13 cellular contexts compared by ENCODE assay signal in genomic region chr2:191385416-191386160, GRCh38.
A peak's percentile ranks its signal among the peaks of the same experiment; 100 is the strongest.
DNase-seq lines count a peak whose midpoint lies in the region; ATAC-seq and TF ChIP-seq lines count a peak whose summit lies in the region.
"Had no signal": no experiment of that assay in that cellular context is flagged by ENCODE, and none has a peak within 500 bp of the region (broad histone marks: within the 10 kb centered on the region; RNA-seq: fewer than 3 reads in every experiment).

No MANE protein-coding gene starts in this region.

- peaks cover 3% of the 10 kb centered on the region for H3K9me3 Mint-ChIP-seq in osteocyte (ENCODE audit: unreplicated experiment)
- H3K9me3 Mint-ChIP-seq: memory B cell had no signal

- peaks cover 6 to 8% of the 10 kb centered on the region in 2 experiments; a peak in 3 of 4 replicates for H3K36me3 ChIP-seq in HCT116 (ENCODE audit: control insufficient read depth in 1 of 2, insufficient read depth in 2 of 2, low read length in 2 of 2)
- H3K36me3 ChIP-seq: right atrium auricular region had no signal

- TF ChIP-seq CTCF in HCT116 (IDR thresholded peaks at IDR 0.05 in 2 of 3, conservative IDR thresholded peaks at IDR 0.05 in 1 of 3; ENCODE audit: borderline replicate concordance in 1 of 3, insufficient read depth in 1 of 3, low read depth in 2 of 3, low read length in 2 of 3) (no peak), osteocyte (IDR thresholded peaks at IDR 0.05) (no peak)

- no peak overlapping the region for H3K27ac ChIP-seq in HCT116 (ENCODE audit: low read depth, low read length)

- no peak overlapping the region for H3K4me3 Mint-ChIP-seq in osteocyte (ENCODE audit: unreplicated experiment)
- H3K4me3 Mint-ChIP-seq: memory B cell had no signal

- H3K27me3 ChIP-seq in HCT116 (ENCODE audit: insufficient read depth, low read length) = no peaks in the 10 kb centered on the region
- H3K27me3 ChIP-seq: right atrium auricular region had no signal

- H3K4me1 Mint-ChIP-seq in osteocyte (ENCODE audit: unreplicated experiment) = peaks cover 66% of the 10 kb centered on the region
- H3K4me1 Mint-ChIP-seq: memory B cell had no signal

- no peaks in the 10 kb centered on the region for H4K20me1 ChIP-seq in HCT116 (ENCODE audit: insufficient read depth)

- no peak overlapping the region for H3K4me3 ChIP-seq in HCT116 (replicated peaks in 1 of 2; ENCODE audit: low read depth in 1 of 2, low read length in 2 of 2)
- H3K4me3 ChIP-seq: right atrium auricular region had no signal

- no TSS peak for BruUV-seq in HCT116 (replicated peaks; lab: Mats Ljungman, UMichigan)

- peak overlapping the region; percentile 78 for H3K27ac Mint-ChIP-seq in osteocyte (ENCODE audit: unreplicated experiment)
- H3K27ac Mint-ChIP-seq: memory B cell had no signal

- in situ Hi-C loops in KBM-7 (cut with MboI; ENCODE audit: low pct_unique_long_range_greater_than_20kb, low sequenced_read_pairs) = no loop called here

- no peak for ATAC-seq in HCT116

- H3K4me2 ChIP-seq in HCT116 (ENCODE audit: low read length) = 0 out of 2 replicates have a peak overlapping the region, but pooled peaks have one; percentile 17

- no peaks in the 10 kb centered on the region for H3K9me3 ChIP-seq in HCT116 (ENCODE audit: control insufficient read depth in 1 of 2, insufficient read depth in 1 of 2, low read depth in 1 of 2, low read length in 2 of 2)
- H3K9me3 ChIP-seq: right atrium auricular region had no signal

- DNase-seq in activated CD4-positive, alpha-beta T cell treated with anti-CD3 and anti-CD28 coated beads for 48 hours = peak; percentile 48
- no peak for DNase-seq in activated CD4-positive, alpha-beta T cell treated with anti-CD3 and anti-CD28 coated beads for 4 hours
- DNase-seq in HCT116 (ENCODE audit: low read depth, low spot score) (no peak), RPMI7951 (ENCODE audit: low read depth) (peak; percentile 17), osteocyte (ENCODE audit: extremely low spot score, unreplicated experiment) (no peak), KBM-7 (no peak), SK-N-DZ (ENCODE audit: low spot score) (no peak), epidermal melanocyte (ENCODE audit: insufficient read length, low spot score) (no peak)
- DNase-seq: activated CD8-positive, alpha-beta memory T cell treated with anti-CD3 and anti-CD28 coated beads for 24 hours; foreskin melanocyte; NCI-H1417 had no signal

- intact Hi-C loops in HCT116 (cut with micrococcal nuclease) = no loop called here

- H2AFZ ChIP-seq in HCT116 (ENCODE audit: low read depth, low read length, poor library complexity, severe bottlenecking) = no peak overlapping the region

- POLR2A ChIA-PET in HCT116 (lab: Charles Lee) = no interaction called here

- no peak overlapping the region for H3K9ac ChIP-seq in HCT116 (ENCODE audit: low read length)

- peaks cover 0 to 25% of the 10 kb centered on the region in 2 experiments; a peak in 3 of 4 replicates for H3K4me1 ChIP-seq in HCT116 (ENCODE audit: control insufficient read depth in 1 of 2, insufficient read depth in 2 of 2, low read length in 2 of 2)
- H3K4me1 ChIP-seq: right atrium auricular region had no signal

- H3K27me3 Mint-ChIP-seq in osteocyte (ENCODE audit: unreplicated experiment) = no peaks in the 10 kb centered on the region
- H3K27me3 Mint-ChIP-seq: memory B cell had no signal

- no peak for TF ChIP-seq RAD21 in HCT116 (IDR thresholded peaks at IDR 0.05; ENCODE audit: low read depth)

- H3K9me2 ChIP-seq in HCT116 (ENCODE audit: insufficient read depth) = no peaks in the 10 kb centered on the region

- CTCF ChIA-PET in HCT116 (lab: Charles Lee) = interaction anchor here (1.7 kb wide), 1 partner anchor 334 kb away, joined by 3 read pairs; no protein-coding TSS in a partner anchor

- H3K79me2 ChIP-seq in HCT116 (ENCODE audit: insufficient read depth, low read length) = no peaks in the 10 kb centered on the region

- RAD21 ChIA-PET in HCT116 (lab: Charles Lee; ENCODE audit: low non-redundant PET in 1 of 2, low total read pairs in 2 of 2, uncharacterized antibody in 2 of 2, unreplicated experiment in 2 of 2) = no interaction called here

- no peak for TF ChIP-seq POLR2A in HCT116 (IDR thresholded peaks at IDR 0.05; ENCODE audit: borderline replicate concordance, extremely low read depth, insufficient read depth, insufficient read length)

- peaks cover 44% of the 10 kb centered on the region for H3K36me3 Mint-ChIP-seq in osteocyte (ENCODE audit: unreplicated experiment)
- H3K36me3 Mint-ChIP-seq: memory B cell had no signal

TF ChIP-seq in HCT116, 20 proteins besides CTCF, POLR2A, EP300 and RAD21:
- TF ChIP-seq POLR2AphosphoS5 (IDR thresholded peaks at IDR 0.05; ENCODE audit: low read depth, low read length) (no peak), EZH2 (IDR thresholded peaks at IDR 0.05) (no peak), FOSL1 (IDR thresholded peaks at IDR 0.05; ENCODE audit: low read depth) (no peak), ZBTB33 (IDR thresholded peaks at IDR 0.05; ENCODE audit: extremely low read depth, insufficient replicate concordance, low read length) (no peak), TCF7L2 (IDR thresholded peaks at IDR 0.05; ENCODE audit: borderline replicate concordance, extremely low read depth, insufficient read depth, insufficient read length) (no peak), SRF (IDR thresholded peaks at IDR 0.05; ENCODE audit: low read depth) (no peak)

Comparison
In these comparisons a context has a peak if more than half of its experiments do, and no peak if none do; other contexts are left out.
1. DNase-seq: peak in activated CD4-positive, alpha-beta T cell treated with anti-CD3 and anti-CD28 coated beads for 48 hours (single experiment) and RPMI7951 (single experiment); none in activated CD4-positive, alpha-beta T cell treated with anti-CD3 and anti-CD28 coated beads for 4 hours (0 of 2), HCT116 (single experiment), osteocyte (single experiment), KBM-7 (single experiment), SK-N-DZ (single experiment) and epidermal melanocyte (single experiment).